In the genomic region with DNA sequence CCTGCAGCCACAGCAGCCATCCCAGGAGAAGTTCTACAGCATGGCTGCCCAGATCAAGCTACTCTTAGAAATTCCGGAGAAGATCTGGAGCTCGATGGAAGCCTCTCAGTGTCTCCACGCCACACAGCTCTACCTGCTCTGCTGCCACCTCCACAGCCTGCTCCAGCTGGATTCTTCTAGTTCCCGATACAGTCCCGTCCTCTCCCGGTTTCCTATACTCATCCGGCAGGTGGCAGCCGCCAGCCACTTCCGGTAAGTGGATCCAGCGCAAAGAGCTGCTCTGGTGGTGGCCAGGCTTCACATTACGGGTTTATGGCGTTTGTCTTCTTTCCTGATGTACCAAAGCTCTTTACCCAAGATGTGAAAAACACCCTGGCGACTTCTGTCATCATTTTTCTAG, we compare ENCODE assay signal across 9 cellular contexts. TPM values are rescaled to one million over a fixed set of nuclear protein-coding genes. Genes with fewer than 3 reads are reported as not detected.
DNase-seq lines count a peak whose midpoint lies in the region; ATAC-seq and TF ChIP-seq lines count a peak whose summit lies in the region.
"Had no signal": no experiment of that assay in that cellular context is flagged by ENCODE, and none has a peak within 500 bp of the region (broad histone marks: within the 10 kb centered on the region; RNA-seq: fewer than 3 reads in every experiment).

No MANE protein-coding gene starts in this region.

- H3K4me1 Mint-ChIP-seq in activated naive CD4-positive, alpha-beta T cell treated with anti-CD3 and anti-CD28 coated beads, Interleukin-2, amount 10 ng/mL, durations not matched to agents 7 days and 5 days, result peaks cover 29% of the 10 kb centered on the region
- H3K4me1 Mint-ChIP-seq in WTC11, result peaks cover 6% of the 10 kb centered on the region
- H3K4me1 Mint-ChIP-seq in activated T-cell treated with anti-CD3 and anti-CD28 coated beads, Interleukin-2, amount 50 U/mL, for 4 hours (ENCODE audit: low read depth), result peaks cover 19% of the 10 kb centered on the region

- H3K4me3 Mint-ChIP-seq in activated naive CD4-positive, alpha-beta T cell treated with anti-CD3 and anti-CD28 coated beads, Interleukin-2, amount 10 ng/mL, durations not matched to agents 7 days and 5 days, result no peak overlapping the region
- no peak overlapping the region for H3K4me3 Mint-ChIP-seq in WTC11
- no peak overlapping the region for H3K4me3 Mint-ChIP-seq in activated T-cell treated with anti-CD3 and anti-CD28 coated beads, Interleukin-2, amount 50 U/mL, for 4 hours

- H3K9me3 Mint-ChIP-seq in activated naive CD4-positive, alpha-beta T cell treated with anti-CD3 and anti-CD28 coated beads, Interleukin-2, amount 10 ng/mL, durations not matched to agents 7 days and 5 days, result no peaks in the 10 kb centered on the region
- no peaks in the 10 kb centered on the region for H3K9me3 Mint-ChIP-seq in WTC11
- no peaks in the 10 kb centered on the region for H3K9me3 Mint-ChIP-seq in activated T-cell treated with anti-CD3 and anti-CD28 coated beads, Interleukin-2, amount 50 U/mL, for 4 hours

- ATAC-seq in WTC11, result peak; percentile 53
- no peak for ATAC-seq in activated T-cell treated with anti-CD3 and anti-CD28 coated beads, Interleukin-2, amount 50 U/mL, for 4 hours
- no peak for ATAC-seq in GM21576 (IDR thresholded peaks at IDR 0.05; ENCODE audit: unreplicated experiment)
- no peak for ATAC-seq in GM21786 (IDR thresholded peaks at IDR 0.05; ENCODE audit: unreplicated experiment)

- no peaks in the 10 kb centered on the region for H3K27me3 Mint-ChIP-seq in activated naive CD4-positive, alpha-beta T cell treated with anti-CD3 and anti-CD28 coated beads, Interleukin-2, amount 10 ng/mL, durations not matched to agents 7 days and 5 days
- H3K27me3 Mint-ChIP-seq in WTC11 (ENCODE audit: low read depth), result no peaks in the 10 kb centered on the region
- no peaks in the 10 kb centered on the region for H3K27me3 Mint-ChIP-seq in activated T-cell treated with anti-CD3 and anti-CD28 coated beads, Interleukin-2, amount 50 U/mL, for 4 hours (ENCODE audit: low read depth)

- CTCF ChIA-PET in activated naive CD4-positive, alpha-beta T cell treated with anti-CD3 and anti-CD28 coated beads, Interleukin-2, amount 10 ng/mL, durations not matched to agents 7 days and 5 days (lab: Charles Lee), result interaction anchor here (1.3 kb wide), 1 partner anchor 35 kb away, joined by 4 read pairs; no protein-coding TSS in a partner anchor
- CTCF ChIA-PET in WTC11 (lab: Charles Lee), result interaction anchor here (0.6 to 2.2 kb wide), 19 partner anchors 12 to 640 kb away, joined by 3 to 17 read pairs (median 6); a partner anchor contains a TSS

- DNase-seq in activated naive CD4-positive, alpha-beta T cell treated with anti-CD3 and anti-CD28 coated beads, Interleukin-2, amount 10 ng/mL, durations not matched to agents 7 days and 5 days, result no peak
- no peak for DNase-seq in activated naive CD4-positive, alpha-beta T cell (lab: John Stamatoyannopoulos, UW)
- DNase-seq in WTC11 (ENCODE audit: low spot score) (peak; percentile 50), inferior parietal cortex (ENCODE audit: extremely low spot score) (peak; percentile 29), superior temporal gyrus (ENCODE audit: extremely low spot score) (peak; percentile 44)
- DNase-seq in activated T-cell treated with anti-CD3 and anti-CD28 coated beads, Interleukin-2, amount 50 U/mL, for 4 hours, result no peak
- DNase-seq: T-helper 2 cell had no signal

- POLR2A ChIA-PET in WTC11 (lab: Charles Lee), result interaction anchor here (0.9 kb wide), 1 partner anchor 20 kb away, joined by 3 read pairs; no protein-coding TSS in a partner anchor

- no peak for TF ChIP-seq CTCF in WTC11 (IDR thresholded peaks at IDR 0.05)

- H3K27ac Mint-ChIP-seq in activated naive CD4-positive, alpha-beta T cell treated with anti-CD3 and anti-CD28 coated beads, Interleukin-2, amount 10 ng/mL, durations not matched to agents 7 days and 5 days, result peak overlapping the region; percentile 71
- peak overlapping the region; percentile 92 for H3K27ac Mint-ChIP-seq in WTC11

- H3K36me3 Mint-ChIP-seq in activated naive CD4-positive, alpha-beta T cell treated with anti-CD3 and anti-CD28 coated beads, Interleukin-2, amount 10 ng/mL, durations not matched to agents 7 days and 5 days, result peaks cover 53% of the 10 kb centered on the region
- peaks cover 52% of the 10 kb centered on the region for H3K36me3 Mint-ChIP-seq in WTC11
- peaks cover 34% of the 10 kb centered on the region for H3K36me3 Mint-ChIP-seq in activated T-cell treated with anti-CD3 and anti-CD28 coated beads, Interleukin-2, amount 50 U/mL, for 4 hours (ENCODE audit: insufficient read depth)

TF ChIP-seq in WTC11, 78 proteins besides CTCF, POLR2A, EP300 and RAD21:
- TF ChIP-seq, protein P1, sequence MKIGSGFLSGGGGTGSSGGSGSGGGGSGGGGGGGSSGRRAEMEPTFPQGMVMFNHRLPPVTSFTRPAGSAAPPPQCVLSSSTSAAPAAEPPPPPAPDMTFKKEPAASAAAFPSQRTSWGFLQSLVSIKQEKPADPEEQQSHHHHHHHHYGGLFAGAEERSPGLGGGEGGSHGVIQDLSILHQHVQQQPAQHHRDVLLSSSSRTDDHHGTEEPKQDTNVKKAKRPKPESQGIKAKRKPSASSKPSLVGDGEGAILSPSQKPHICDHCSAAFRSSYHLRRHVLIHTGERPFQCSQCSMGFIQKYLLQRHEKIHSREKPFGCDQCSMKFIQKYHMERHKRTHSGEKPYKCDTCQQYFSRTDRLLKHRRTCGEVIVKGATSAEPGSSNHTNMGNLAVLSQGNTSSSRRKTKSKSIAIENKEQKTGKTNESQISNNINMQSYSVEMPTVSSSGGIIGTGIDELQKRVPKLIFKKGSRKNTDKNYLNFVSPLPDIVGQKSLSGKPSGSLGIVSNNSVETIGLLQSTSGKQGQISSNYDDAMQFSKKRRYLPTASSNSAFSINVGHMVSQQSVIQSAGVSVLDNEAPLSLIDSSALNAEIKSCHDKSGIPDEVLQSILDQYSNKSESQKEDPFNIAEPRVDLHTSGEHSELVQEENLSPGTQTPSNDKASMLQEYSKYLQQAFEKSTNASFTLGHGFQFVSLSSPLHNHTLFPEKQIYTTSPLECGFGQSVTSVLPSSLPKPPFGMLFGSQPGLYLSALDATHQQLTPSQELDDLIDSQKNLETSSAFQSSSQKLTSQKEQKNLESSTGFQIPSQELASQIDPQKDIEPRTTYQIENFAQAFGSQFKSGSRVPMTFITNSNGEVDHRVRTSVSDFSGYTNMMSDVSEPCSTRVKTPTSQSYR (CRISPR knock-in tag; IDR thresholded peaks at IDR 0.05), result no peak
- TF ChIP-seq GABPB1 (CRISPR knock-in tag; IDR thresholded peaks at IDR 0.05), result no peak
- no peak for TF ChIP-seq CREB1 (CRISPR knock-in tag; IDR thresholded peaks at IDR 0.05)
- no peak for TF ChIP-seq GRHL2 (CRISPR knock-in tag; IDR thresholded peaks at IDR 0.05; ENCODE audit: insufficient replicate concordance, severe bottlenecking)
- TF ChIP-seq, protein P2, sequence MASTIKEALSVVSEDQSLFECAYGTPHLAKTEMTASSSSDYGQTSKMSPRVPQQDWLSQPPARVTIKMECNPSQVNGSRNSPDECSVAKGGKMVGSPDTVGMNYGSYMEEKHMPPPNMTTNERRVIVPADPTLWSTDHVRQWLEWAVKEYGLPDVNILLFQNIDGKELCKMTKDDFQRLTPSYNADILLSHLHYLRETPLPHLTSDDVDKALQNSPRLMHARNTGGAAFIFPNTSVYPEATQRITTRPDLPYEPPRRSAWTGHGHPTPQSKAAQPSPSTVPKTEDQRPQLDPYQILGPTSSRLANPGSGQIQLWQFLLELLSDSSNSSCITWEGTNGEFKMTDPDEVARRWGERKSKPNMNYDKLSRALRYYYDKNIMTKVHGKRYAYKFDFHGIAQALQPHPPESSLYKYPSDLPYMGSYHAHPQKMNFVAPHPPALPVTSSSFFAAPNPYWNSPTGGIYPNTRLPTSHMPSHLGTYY (CRISPR knock-in tag; IDR thresholded peaks at IDR 0.05), result no peak
- no peak for TF ChIP-seq TCF7 (CRISPR knock-in tag; IDR thresholded peaks at IDR 0.05; ENCODE audit: low read depth)
- no peak for TF ChIP-seq JAZF1 (CRISPR knock-in tag; IDR thresholded peaks at IDR 0.05)
- TF ChIP-seq CBFB (CRISPR knock-in tag; IDR thresholded peaks at IDR 0.05; ENCODE audit: low read depth), result no peak
- TF ChIP-seq, protein P3, sequence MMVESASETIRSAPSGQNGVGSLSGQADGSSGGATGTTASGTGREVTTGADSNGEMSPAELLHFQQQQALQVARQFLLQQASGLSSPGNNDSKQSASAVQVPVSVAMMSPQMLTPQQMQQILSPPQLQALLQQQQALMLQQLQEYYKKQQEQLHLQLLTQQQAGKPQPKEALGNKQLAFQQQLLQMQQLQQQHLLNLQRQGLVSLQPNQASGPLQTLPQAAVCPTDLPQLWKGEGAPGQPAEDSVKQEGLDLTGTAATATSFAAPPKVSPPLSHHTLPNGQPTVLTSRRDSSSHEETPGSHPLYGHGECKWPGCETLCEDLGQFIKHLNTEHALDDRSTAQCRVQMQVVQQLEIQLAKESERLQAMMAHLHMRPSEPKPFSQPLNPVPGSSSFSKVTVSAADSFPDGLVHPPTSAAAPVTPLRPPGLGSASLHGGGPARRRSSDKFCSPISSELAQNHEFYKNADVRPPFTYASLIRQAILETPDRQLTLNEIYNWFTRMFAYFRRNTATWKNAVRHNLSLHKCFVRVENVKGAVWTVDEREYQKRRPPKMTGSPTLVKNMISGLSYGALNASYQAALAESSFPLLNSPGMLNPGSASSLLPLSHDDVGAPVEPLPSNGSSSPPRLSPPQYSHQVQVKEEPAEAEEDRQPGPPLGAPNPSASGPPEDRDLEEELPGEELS (CRISPR knock-in tag; IDR thresholded peaks at IDR 0.05), result no peak
- TF ChIP-seq SMAD3 (CRISPR knock-in tag; IDR thresholded peaks at IDR 0.05; ENCODE audit: borderline replicate concordance), result no peak
- no peak for TF ChIP-seq ESRRA (CRISPR knock-in tag; IDR thresholded peaks at IDR 0.05; ENCODE audit: borderline replicate concordance)
- no peak for TF ChIP-seq CREM (CRISPR knock-in tag; IDR thresholded peaks at IDR 0.05)
- TF ChIP-seq, protein P4, sequence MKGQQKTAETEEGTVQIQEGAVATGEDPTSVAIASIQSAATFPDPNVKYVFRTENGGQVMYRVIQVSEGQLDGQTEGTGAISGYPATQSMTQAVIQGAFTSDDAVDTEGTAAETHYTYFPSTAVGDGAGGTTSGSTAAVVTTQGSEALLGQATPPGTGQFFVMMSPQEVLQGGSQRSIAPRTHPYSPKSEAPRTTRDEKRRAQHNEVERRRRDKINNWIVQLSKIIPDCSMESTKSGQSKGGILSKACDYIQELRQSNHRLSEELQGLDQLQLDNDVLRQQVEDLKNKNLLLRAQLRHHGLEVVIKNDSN (CRISPR knock-in tag; IDR thresholded peaks at IDR 0.05), result no peak
TF ChIP-seq in WTC11: peak in this region for 0.

RNA-seq across cellular contexts. Expression of a gene that starts 3.6 kb away (rescaled TPM):
- total RNA-seq in WTC11 (2021), result 19.2 to 22.6 TPM (median 19.5 TPM) in 3 replicates
- 10 to 100 TPM; 26.6 to 31.8 (median 29.0) TPM for total RNA-seq in activated T-cell treated with anti-CD3 and anti-CD28 coated beads, Interleukin-2, amount 50 U/mL, for 4 hours

RNA-seq across cellular contexts. Expression of a gene that starts 31.7 kb away (rescaled TPM):
- 1.9 to 3.7 TPM (median 1.9 TPM) in 3 replicates for total RNA-seq in WTC11 (2021)
- under 1 TPM in 2 of 3 donors, not detected in 1; 0.10 to 0.35 TPM for total RNA-seq in activated T-cell treated with anti-CD3 and anti-CD28 coated beads, Interleukin-2, amount 50 U/mL, for 4 hours

Comparison
In these comparisons a context has a peak if more than half of its experiments do, and no peak if none do; other contexts are left out.
1. DNase-seq: peak in WTC11 (single experiment), inferior parietal cortex (single experiment) and superior temporal gyrus (single experiment); none in activated naive CD4-positive, alpha-beta T cell treated with anti-CD3 and anti-CD28 coated beads, Interleukin-2, amount 10 ng/mL, durations not matched to agents 7 days and 5 days (single experiment), activated naive CD4-positive, alpha-beta T cell (0 of 4) and activated T-cell treated with anti-CD3 and anti-CD28 coated beads, Interleukin-2, amount 50 U/mL, for 4 hours (single experiment).